Comparison of ENCODE assay signal across 8 cellular contexts in the genomic region with DNA sequence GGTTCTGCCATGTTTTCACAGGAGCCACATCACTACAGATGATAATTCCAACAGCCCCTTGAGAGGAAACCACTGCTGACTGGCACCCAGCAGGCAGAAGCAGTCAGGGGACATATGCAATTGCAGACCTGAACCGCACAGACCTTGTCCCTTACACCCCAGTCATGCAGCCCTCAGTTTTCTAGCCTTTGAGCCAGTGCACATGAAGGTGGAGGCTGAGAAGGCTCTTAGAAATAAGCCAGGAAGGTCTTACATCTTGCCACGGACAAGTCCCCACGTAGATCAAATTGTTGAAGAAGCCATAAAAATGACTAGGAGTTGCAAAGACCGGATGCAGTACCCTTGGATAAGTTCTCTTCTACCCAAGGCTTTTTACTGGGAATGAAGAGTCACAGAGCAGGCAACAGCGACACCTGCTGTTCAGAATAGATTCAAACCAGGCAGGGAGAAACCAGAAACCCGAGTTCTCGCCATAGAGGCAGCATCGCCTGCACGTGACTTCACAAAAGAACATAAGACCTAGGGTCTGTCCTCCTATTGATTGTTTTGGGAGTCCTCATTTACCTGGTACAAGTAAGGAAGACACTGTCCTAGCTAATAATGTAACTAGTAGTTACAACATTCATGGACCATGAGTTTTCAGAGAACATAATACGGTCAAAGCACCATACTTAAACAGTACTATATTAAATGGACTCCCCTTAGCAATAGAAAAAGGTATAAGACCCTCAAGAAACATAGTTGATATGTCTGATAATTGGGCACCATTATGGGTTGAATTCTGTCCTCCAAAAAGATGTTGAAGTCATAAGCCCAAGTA. TPM values are rescaled to one million over a fixed set of nuclear protein-coding genes. Genes with fewer than 3 reads are reported as not detected.
DNase-seq lines count a peak whose midpoint lies in the region; ATAC-seq and TF ChIP-seq lines count a peak whose summit lies in the region.

No MANE protein-coding gene starts in this region.

- TF ChIP-seq CTCF in endodermal cell (conservative IDR thresholded peaks at IDR 0.05) (peak; percentile 95), mucosa of descending colon (IDR thresholded peaks at IDR 0.05) (peak; percentile 60)

- peaks cover 12% of the 10 kb centered on the region for H3K36me3 ChIP-seq in endodermal cell (ENCODE audit: control insufficient read depth, insufficient read depth, low read length)
- no peaks in the 10 kb centered on the region for H3K36me3 ChIP-seq in mucosa of descending colon (ENCODE audit: low read depth)

- CTCF ChIA-PET in activated CD8-positive, alpha-beta T cell treated with anti-CD3 and anti-CD28 coated beads, Interleukin-2, amount 10 ng/mL, durations not matched to agents 7 days and 5 days (lab: Charles Lee) = interaction anchor here (2.9 kb wide), 1 partner anchor 379 kb away, joined by 28 read pairs; no protein-coding TSS in a partner anchor

- H3K27me3 ChIP-seq in endodermal cell (ENCODE audit: control insufficient read depth, insufficient read depth, low read length, poor library complexity, severe bottlenecking) = no peaks in the 10 kb centered on the region

- no peaks in the 10 kb centered on the region for H3K4me1 Mint-ChIP-seq in activated CD8-positive, alpha-beta T cell treated with anti-CD3 and anti-CD28 coated beads, Interleukin-2, amount 10 ng/mL, durations not matched to agents 7 days and 5 days (ENCODE audit: low read depth)
- H3K4me1 Mint-ChIP-seq in endodermal cell = peaks cover 20% of the 10 kb centered on the region

- WGBS in endodermal cell (ENCODE audit: insufficient coverage in 1 of 2, insufficient read length in 1 of 2), 2 experiments = 12 to 34% methylated on average over 8 to 10 of the region's 10 CpGs

- H3K27me3 Mint-ChIP-seq in activated CD8-positive, alpha-beta T cell treated with anti-CD3 and anti-CD28 coated beads, Interleukin-2, amount 10 ng/mL, durations not matched to agents 7 days and 5 days (ENCODE audit: low read depth) = peaks cover 11% of the 10 kb centered on the region
- H3K27me3 Mint-ChIP-seq in endodermal cell (ENCODE audit: insufficient read depth) = no peaks in the 10 kb centered on the region

- intact Hi-C loops in mucosa of descending colon (cut with DNase I, micrococcal nuclease) = loop anchor here (5.0 kb wide), 1 partner anchor 377 kb away; no protein-coding TSS in a partner anchor

- peak; percentile 59 for DNase-seq in DMS79 treated with DMSO at 0.1 percent for 48 hours (lab: John Stamatoyannopoulos, UW)
- DNase-seq in DMS79 (lab: John Stamatoyannopoulos, UW) = no peak
- peak; percentile 15 for DNase-seq in NCI-H524 treated with DMSO at 0.1 percent for 48 hours (lab: John Stamatoyannopoulos, UW)
- peak; percentile 73 for DNase-seq in activated CD8-positive, alpha-beta T cell treated with anti-CD3 and anti-CD28 coated beads, Interleukin-2, amount 10 ng/mL, durations not matched to agents 7 days and 5 days
- peak; percentile 95 for DNase-seq in endodermal cell
- DNase-seq in mucosa of descending colon = peak in 2 of 3 donors; percentile 59 to 87
- peak; percentile 10 to 24 for DNase-seq in stimulated activated CD8-positive, alpha-beta memory T cell treated with anti-CD3 and anti-CD28 coated beads, Interleukin-7, amount 100 ng/mL, for 4 hours (ENCODE audit: low read depth in 2 of 2)

- no peak overlapping the region for H3K9ac ChIP-seq in endodermal cell (ENCODE audit: extremely low read depth, low read length, poor library complexity, severe bottlenecking)

- H3K9me3 ChIP-seq in endodermal cell (ENCODE audit: control insufficient read depth, low read length) = peaks cover 14% of the 10 kb centered on the region
- no peaks in the 10 kb centered on the region for H3K9me3 ChIP-seq in mucosa of descending colon

- H3K27ac ChIP-seq in endodermal cell (ENCODE audit: low read depth, low read length) = no peak overlapping the region

- POLR2A ChIA-PET in activated CD8-positive, alpha-beta T cell treated with anti-CD3 and anti-CD28 coated beads, Interleukin-2, amount 10 ng/mL, durations not matched to agents 7 days and 5 days (lab: Charles Lee) = no interaction called here

- H3K4me1 ChIP-seq in endodermal cell (ENCODE audit: control insufficient read depth, insufficient read depth, low read length) (no peaks in the 10 kb centered on the region), mucosa of descending colon (ENCODE audit: low read depth) (no peaks in the 10 kb centered on the region)

- no peaks in the 10 kb centered on the region for H3K9me3 Mint-ChIP-seq in activated CD8-positive, alpha-beta T cell treated with anti-CD3 and anti-CD28 coated beads, Interleukin-2, amount 10 ng/mL, durations not matched to agents 7 days and 5 days (ENCODE audit: insufficient read depth)
- H3K9me3 Mint-ChIP-seq in endodermal cell = no peaks in the 10 kb centered on the region

- no peak overlapping the region for H3K4me3 Mint-ChIP-seq in activated CD8-positive, alpha-beta T cell treated with anti-CD3 and anti-CD28 coated beads, Interleukin-2, amount 10 ng/mL, durations not matched to agents 7 days and 5 days
- no peak overlapping the region for H3K4me3 Mint-ChIP-seq in endodermal cell

- ATAC-seq in HG03432 (IDR thresholded peaks at IDR 0.05; ENCODE audit: unreplicated experiment) (peak; percentile 75), mucosa of descending colon (peak; percentile 96)
- peak; percentile 67 for ATAC-seq in activated CD8-positive, alpha-beta T cell treated with anti-CD3 and anti-CD28 coated beads, Interleukin-2, amount 10 ng/mL, durations not matched to agents 7 days and 5 days

- no peaks in the 10 kb centered on the region for H3K36me3 Mint-ChIP-seq in activated CD8-positive, alpha-beta T cell treated with anti-CD3 and anti-CD28 coated beads, Interleukin-2, amount 10 ng/mL, durations not matched to agents 7 days and 5 days (ENCODE audit: low read depth)
- peaks cover 25% of the 10 kb centered on the region for H3K36me3 Mint-ChIP-seq in endodermal cell (ENCODE audit: low read depth)

- H3K27ac Mint-ChIP-seq in activated CD8-positive, alpha-beta T cell treated with anti-CD3 and anti-CD28 coated beads, Interleukin-2, amount 10 ng/mL, durations not matched to agents 7 days and 5 days = no peak overlapping the region
- no peak overlapping the region for H3K27ac Mint-ChIP-seq in endodermal cell

- H3K4me3 ChIP-seq in endodermal cell (ENCODE audit: low read length) = no peak overlapping the region
- H3K4me3 ChIP-seq in mucosa of descending colon = no peak overlapping the region

RNA-seq across cellular contexts. Expression of a gene that starts 11.1 kb away (rescaled TPM):
- not detected for total RNA-seq in activated CD8-positive, alpha-beta T cell treated with anti-CD3 and anti-CD28 coated beads, Interleukin-2, amount 10 ng/mL, durations not matched to agents 7 days and 5 days
- total RNA-seq in endodermal cell (10 to 100 TPM; 30.5 to 54.2 TPM), mucosa of descending colon (1 to 10 TPM in 1 of 3 donors, under 1 TPM in 1, not detected in 1; 0.77 to 1.0 TPM)
- polyA plus RNA-seq in endodermal cell (2013, experiment 1 of 2) = 4.3 TPM
- polyA plus RNA-seq in endodermal cell (2013, experiment 2 of 2) = 5.1 TPM

Comparison
In these comparisons a context has a peak if more than half of its experiments do, and no peak if none do; other contexts are left out.
1. RNA of a gene that starts 11.1 kb away (total RNA-seq): 30.5 to 54.2 TPM in endodermal cell; 0.77 to 1.0 TPM in mucosa of descending colon and not detected in activated CD8-positive, alpha-beta T cell treated with anti-CD3 and anti-CD28 coated beads, Interleukin-2, amount 10 ng/mL, durations not matched to agents 7 days and 5 days; every median in the first group is over 10 times any median in the second.
2. Peak in every context shown above with its lines, with median percentiles within 50 percentile points of each other: ATAC-seq.